In the genomic region with DNA sequence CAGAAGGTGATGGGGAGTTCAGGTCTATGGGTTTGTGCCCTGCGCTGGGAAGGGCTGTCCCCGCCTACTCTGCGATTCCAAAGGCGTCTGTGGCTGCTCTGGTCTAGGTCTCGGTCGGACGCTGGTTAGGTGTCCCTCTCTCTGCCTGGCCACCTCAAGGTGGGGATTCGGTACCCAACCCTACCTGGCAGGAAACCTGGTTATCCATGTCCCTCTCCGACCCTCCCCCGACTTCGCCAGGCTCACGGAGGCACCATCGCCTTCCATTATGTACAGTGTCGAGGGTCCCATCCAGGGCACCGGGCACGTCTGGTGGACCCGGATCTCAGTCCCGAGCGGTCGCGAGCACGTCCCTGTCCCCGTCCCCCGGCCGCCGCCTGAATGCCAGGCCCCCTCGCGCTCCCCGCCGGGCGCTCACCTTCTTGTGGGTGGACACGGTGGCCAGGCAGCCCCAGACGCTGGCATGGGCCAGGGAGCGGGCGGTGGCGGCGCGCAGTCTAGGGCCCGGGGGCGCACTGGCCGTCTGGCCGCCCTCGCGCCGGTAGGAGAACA, we compare ENCODE assay signal across 8 cellular contexts.
A peak's percentile ranks its signal among the peaks of the same experiment; 100 is the strongest.
DNase-seq lines count a peak whose midpoint lies in the region; ATAC-seq and TF ChIP-seq lines count a peak whose summit lies in the region.

No MANE protein-coding gene starts in this region.

- DNase-seq in HL-60 (ENCODE audit: low read depth in 1 of 2, low spot score in 1 of 2): no peak
- DNase-seq in adipocyte (ENCODE audit: low read depth): no peak
- DNase-seq in GM19238 (ENCODE audit: insufficient read length, low spot score): no peak
- no peak for DNase-seq in NCI-H2107 treated with DMSO at 0.1 percent for 48 hours (lab: John Stamatoyannopoulos, UW; ENCODE audit: unreplicated experiment)
- no peak for DNase-seq in NCI-H345 (lab: John Stamatoyannopoulos, UW)

- H3K4me3 ChIP-seq in HL-60 (replicated peaks; ENCODE audit: insufficient read depth, low read length): peak overlapping the region; percentile 41
- peak overlapping the region; percentile 80 for H3K4me3 ChIP-seq in adipocyte (ENCODE audit: low read length)
- H3K4me3 ChIP-seq in iPS-18a (ENCODE audit: low read length): peak overlapping the region; percentile 76
- peak overlapping the region; percentile 15 to 45 (median 40) for H3K4me3 ChIP-seq in skin epidermis

- H3K27ac ChIP-seq in HL-60 (replicated peaks) (no peak overlapping the region), iPS-18a (ENCODE audit: low read length) (no peak overlapping the region), skin epidermis (no peak overlapping the region)

- no peak overlapping the region for H3K9ac ChIP-seq in adipocyte (ENCODE audit: low read length)
- H3K9ac ChIP-seq in iPS-18a (ENCODE audit: low read length): no peak overlapping the region

- H3K27me3 ChIP-seq in HL-60 (ENCODE audit: insufficient read depth, poor library complexity, severe bottlenecking) (peaks cover 26% of the 10 kb centered on the region), adipocyte (replicated peaks; ENCODE audit: control insufficient read depth, insufficient read depth, low read length) (peaks cover 9% of the 10 kb centered on the region), iPS-18a (ENCODE audit: control insufficient read depth, insufficient read depth, low read length) (peaks cover 42% of the 10 kb centered on the region)

- H3K4me1 ChIP-seq in adipocyte (ENCODE audit: control insufficient read depth, insufficient read depth, low read length) (peaks cover 12% of the 10 kb centered on the region), iPS-18a (ENCODE audit: control insufficient read depth, low read depth, low read length) (peaks cover 3% of the 10 kb centered on the region)

- H3K9me3 ChIP-seq in adipocyte (ENCODE audit: control insufficient read depth, low read length) (no peaks in the 10 kb centered on the region), iPS-18a (ENCODE audit: control insufficient read depth, low read depth, low read length) (no peaks in the 10 kb centered on the region)

- H3K36me3 ChIP-seq in adipocyte (ENCODE audit: control insufficient read depth, insufficient read depth, low read length, severe bottlenecking) (no peaks in the 10 kb centered on the region), iPS-18a (ENCODE audit: control insufficient read depth, low read depth, low read length) (no peaks in the 10 kb centered on the region)

- no peak for TF ChIP-seq CTCF in HL-60 (IDR thresholded peaks at IDR 0.05; ENCODE audit: insufficient read depth, low read length)

- no peak for ATAC-seq in HG02885 (IDR thresholded peaks at IDR 0.05; ENCODE audit: poor library complexity, unreplicated experiment)
